ENCODE assay signal across 26 cellular contexts in genomic region chr5:42168091-42168670, GRCh38.
DNase-seq lines count a peak whose midpoint lies in the region; TF ChIP-seq lines count a peak whose summit lies in the region.
"Had no signal": no experiment of that assay in that cellular context is flagged by ENCODE, and none has a peak within 500 bp of the region (broad histone marks: within the 10 kb centered on the region; RNA-seq: fewer than 3 reads in every experiment).

No MANE protein-coding gene starts in this region.

- H3K27me3 Mint-ChIP-seq in endodermal cell (ENCODE audit: insufficient read depth) (no peaks in the 10 kb centered on the region), HFFc6 (ENCODE audit: insufficient read depth) (no peaks in the 10 kb centered on the region)

- H3K9me3 ChIP-seq in NT2/D1 (ENCODE audit: insufficient read depth, low read length) (no peaks in the 10 kb centered on the region), endodermal cell (ENCODE audit: control insufficient read depth, low read length) (no peaks in the 10 kb centered on the region)
- H3K9me3 ChIP-seq: SJSA1 had no signal

- H3K9ac ChIP-seq in NT2/D1 (ENCODE audit: insufficient read length, low read depth) (no peak overlapping the region), endodermal cell (ENCODE audit: extremely low read depth, low read length, poor library complexity, severe bottlenecking) (no peak overlapping the region)

- H3K27ac Mint-ChIP-seq in endodermal cell (no peak overlapping the region), HFFc6 (no peak overlapping the region)
- H3K27ac Mint-ChIP-seq: CD8-positive, alpha-beta T cell had no signal

- no peak overlapping the region for H3K4me3 Mint-ChIP-seq in endodermal cell
- no peak overlapping the region for H3K4me3 Mint-ChIP-seq in HFFc6
- H3K4me3 Mint-ChIP-seq: CD8-positive, alpha-beta T cell had no signal

- H3K9me3 Mint-ChIP-seq in endodermal cell (peaks cover 4% of the 10 kb centered on the region), HFFc6 (peaks cover 14% of the 10 kb centered on the region)
- H3K9me3 Mint-ChIP-seq: CD8-positive, alpha-beta T cell had no signal

- H3K36me3 Mint-ChIP-seq in endodermal cell (ENCODE audit: low read depth) (no peaks in the 10 kb centered on the region), HFFc6 (ENCODE audit: low read depth) (no peaks in the 10 kb centered on the region)
- H3K36me3 Mint-ChIP-seq: CD8-positive, alpha-beta T cell had no signal

- H3K4me1 Mint-ChIP-seq in endodermal cell (no peaks in the 10 kb centered on the region), HFFc6 (ENCODE audit: low read depth) (no peaks in the 10 kb centered on the region)

- H3K27ac ChIP-seq in endodermal cell (ENCODE audit: low read depth, low read length), result no peak overlapping the region
- H3K27ac ChIP-seq: SJSA1 had no signal

- 39 to 69% methylated on average over 2 to 3 of the region's 3 CpGs for WGBS in endodermal cell (ENCODE audit: insufficient coverage in 1 of 2, insufficient read length in 1 of 2), 2 experiments

- H3K4me3 ChIP-seq in NT2/D1 (ENCODE audit: insufficient read length, low read depth), result no peak overlapping the region
- H3K4me3 ChIP-seq in endodermal cell (ENCODE audit: low read length), result no peak overlapping the region
- H3K4me3 ChIP-seq: K562, SJSA1 had no signal

- DNase-seq in NT2/D1 (ENCODE audit: low read depth, low spot score), result peak; percentile 1
- DNase-seq in endodermal cell, result peak; percentile 52
- peak; percentile 14 for DNase-seq in iPS DF 4.7 (ENCODE audit: extremely low read depth, low spot score)
- no peak for DNase-seq in HFFc6
- no peak for DNase-seq in NCI-H2227 treated with DMSO at 0.1 percent for 48 hours (lab: John Stamatoyannopoulos, UW)
- DNase-seq in NCI-H2171 (lab: John Stamatoyannopoulos, UW), result no peak
- no peak for DNase-seq in epidermal melanocyte (ENCODE audit: insufficient read length, low spot score)
- DNase-seq: C1 segment of cervical spinal cord; CD8-positive, alpha-beta T cell; DMS 273 treated with DMSO at 0.1 percent for 48 hours; DMS79 treated with DMSO at 0.1 percent for 48 hours; GF-D8; H7; Kasumi-1; MV-4-11; NCI-H1105; NCI-H1436 treated with DMSO at 0.1 percent for 48 hours; NCI-H187 treated with DMSO at 0.1 percent for 48 hours; NCI-H446; NCI-H524 treated with DMSO at 0.1 percent for 48 hours; NCI-H774; NK-92 treated with Interleukin-12 subunit alpha and Interleukin-12 subunit beta, amount 100 ng/mL, for 24 hours; Right ventricle myocardium superior; RPMI8226 had no signal

- no peaks in the 10 kb centered on the region for H3K27me3 ChIP-seq in NT2/D1 (ENCODE audit: insufficient read depth, insufficient read length)
- no peaks in the 10 kb centered on the region for H3K27me3 ChIP-seq in endodermal cell (ENCODE audit: control insufficient read depth, insufficient read depth, low read length, poor library complexity, severe bottlenecking)
- H3K27me3 ChIP-seq: SJSA1 had no signal

- TF ChIP-seq CTCF in endodermal cell (conservative IDR thresholded peaks at IDR 0.05), result no peak
- no peak for TF ChIP-seq CTCF in HFFc6 (IDR thresholded peaks at IDR 0.05)

- H3K4me1 ChIP-seq in NT2/D1 (ENCODE audit: insufficient read depth, insufficient read length), result no peaks in the 10 kb centered on the region
- H3K4me1 ChIP-seq in endodermal cell (ENCODE audit: control insufficient read depth, insufficient read depth, low read length), result no peaks in the 10 kb centered on the region
- H3K4me1 ChIP-seq: SJSA1 had no signal

- H3K36me3 ChIP-seq in NT2/D1 (ENCODE audit: insufficient read depth, insufficient read length, low read length), result no peaks in the 10 kb centered on the region
- no peaks in the 10 kb centered on the region for H3K36me3 ChIP-seq in endodermal cell (ENCODE audit: control insufficient read depth, insufficient read depth, low read length)
- H3K36me3 ChIP-seq: SJSA1 had no signal

Comparison
In these comparisons a context has a peak if more than half of its experiments do, and no peak if none do; other contexts are left out.
1. DNase-seq: peak in NT2/D1 (single experiment), endodermal cell (single experiment) and iPS DF 4.7 (single experiment); none in HFFc6 (single experiment), NCI-H2227 treated with DMSO at 0.1 percent for 48 hours (single experiment), NCI-H2171 (single experiment) and epidermal melanocyte (single experiment).